Comparison of ENCODE assay signal across 22 cellular contexts in the genomic region with DNA sequence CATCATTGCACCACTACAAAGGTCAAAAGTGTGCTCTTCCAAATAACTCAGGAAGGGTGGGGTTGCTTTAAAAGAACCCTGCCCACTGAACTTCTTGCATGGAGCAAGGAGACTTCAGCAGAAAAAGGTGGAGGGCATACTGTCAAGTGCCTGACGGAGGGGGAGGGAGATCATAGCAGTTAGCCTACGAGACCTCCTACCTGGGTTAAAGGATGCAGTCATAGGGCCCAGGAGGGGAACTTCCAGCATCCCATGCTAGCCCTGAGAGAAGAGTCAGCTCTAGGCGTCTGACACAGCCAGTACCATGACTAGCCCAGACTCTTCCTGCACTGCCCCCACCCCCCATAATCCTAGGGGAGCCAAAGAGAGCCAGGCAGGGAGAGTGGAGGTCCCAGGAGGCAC. TPM values are rescaled to one million over a fixed set of nuclear protein-coding genes. Genes with fewer than 3 reads are reported as not detected.
A peak's percentile ranks its signal among the peaks of the same experiment; 100 is the strongest.
DNase-seq lines count a peak whose midpoint lies in the region; TF ChIP-seq lines count a peak whose summit lies in the region.
"Had no signal": no experiment of that assay in that cellular context is flagged by ENCODE, and none has a peak within 500 bp of the region (broad histone marks: within the 10 kb centered on the region; RNA-seq: fewer than 3 reads in every experiment).

No MANE protein-coding gene starts in this region.

- H3K4me1 Mint-ChIP-seq in progenitor cell of endocrine pancreas (ENCODE audit: low read depth) = no peaks in the 10 kb centered on the region
- H3K4me1 Mint-ChIP-seq: memory B cell, naive B cell had no signal

- no peaks in the 10 kb centered on the region for H3K36me3 ChIP-seq in mammary epithelial cell (ENCODE audit: insufficient read depth, low read length)
- H3K36me3 ChIP-seq: esophagus squamous epithelium, thoracic aorta, vagina had no signal

- peaks cover 9% of the 10 kb centered on the region for H3K27me3 Mint-ChIP-seq in progenitor cell of endocrine pancreas

- no peak overlapping the region for H3K27ac Mint-ChIP-seq in progenitor cell of endocrine pancreas
- H3K27ac Mint-ChIP-seq: memory B cell, naive B cell had no signal

- TSS peak; percentile 55 for BruUV-seq in mammary epithelial cell (replicated peaks; lab: Mats Ljungman, UMichigan)

- peaks cover 19% of the 10 kb centered on the region for H3K9me3 Mint-ChIP-seq in progenitor cell of endocrine pancreas (ENCODE audit: low read depth)

- H3K9me3 ChIP-seq in mammary epithelial cell (replicated peaks; ENCODE audit: insufficient read depth, low read length) = peaks cover 4% of the 10 kb centered on the region
- H3K9me3 ChIP-seq: thoracic aorta, vagina had no signal

- DNase-seq in ELR (ENCODE audit: low read depth) (peak; percentile 53), LHCN-M2 (ENCODE audit: low read depth) (peak; percentile 59), mammary epithelial cell (peak; percentile 76), islet precursor cell (peak; percentile 53), A172 (ENCODE audit: low spot score) (no peak), progenitor cell of endocrine pancreas (ENCODE audit: low spot score, unreplicated experiment) (no peak), NCI-H345 treated with DMSO at 0.1 percent for 48 hours (lab: John Stamatoyannopoulos, UW; ENCODE audit: unreplicated experiment) (no peak)
- no peak for DNase-seq in activated CD8-positive, alpha-beta memory T cell treated with anti-CD3 and anti-CD28 coated beads for 24 hours
- DNase-seq: activated naive CD4-positive, alpha-beta T cell treated with anti-CD3 and anti-CD28 coated beads, Interleukin-2, amount 50 U/mL, for 16 hours; aorta; cerebellar nuclear complex; esophagus squamous epithelium; left cardiac atrium; naive B cell; NCI-H1105 treated with DMSO at 0.1 percent for 48 hours; occipital lobe; stimulated activated CD4-positive, alpha-beta T cell treated with anti-CD3 and anti-CD28 coated beads, Interleukin-4, amount 100 ng/mL, for 24 hours; stimulated activated naive CD4-positive, alpha-beta T cell treated with Interleukin-2 at 50 U/mL for 16 hours had no signal

- CTCF ChIA-PET in mammary epithelial cell (lab: Charles Lee; ENCODE audit: low non-redundant PET) = no interaction called here

- WGBS in mammary epithelial cell (ENCODE audit: low coverage, missing lambda C conversion rate) = 90% methylated on average over 3 of the region's 3 CpGs

- H3K4me3 Mint-ChIP-seq in progenitor cell of endocrine pancreas (ENCODE audit: low read depth) = no peak overlapping the region
- H3K4me3 Mint-ChIP-seq: CD4-positive, CD25-positive, alpha-beta regulatory T cell; memory B cell; naive B cell had no signal

- H2AFZ ChIP-seq in mammary epithelial cell (ENCODE audit: low read depth, low read length) = peak overlapping the region; percentile 2

- peaks cover 58% of the 10 kb centered on the region for H3K4me1 ChIP-seq in mammary epithelial cell (ENCODE audit: insufficient read depth, low read length)

- H3K36me3 Mint-ChIP-seq in progenitor cell of endocrine pancreas (ENCODE audit: insufficient read depth) = peaks cover 1% of the 10 kb centered on the region
- H3K36me3 Mint-ChIP-seq: CD4-positive, CD25-positive, alpha-beta regulatory T cell; naive B cell had no signal

- H3K4me3 ChIP-seq in mammary epithelial cell (replicated peaks in 1 of 3; ENCODE audit: insufficient read depth in 1 of 3, low read depth in 2 of 3, low read length in 3 of 3) = no peak overlapping the region
- H3K4me3 ChIP-seq: esophagus squamous epithelium, thoracic aorta, vagina had no signal

- peak overlapping the region; percentile 32 for H3K9ac ChIP-seq in mammary epithelial cell (ENCODE audit: insufficient read depth, low read length)

- TF ChIP-seq CTCF in mammary epithelial cell (conservative IDR thresholded peaks at IDR 0.05 in 1 of 2, IDR thresholded peaks at IDR 0.05 in 1 of 2; ENCODE audit: extremely low read depth in 1 of 2, insufficient read depth in 1 of 2, low read depth in 1 of 2, low read length in 2 of 2) (no peak), progenitor cell of endocrine pancreas (IDR thresholded peaks at IDR 0.05; ENCODE audit: unreplicated experiment) (no peak)

- peak overlapping the region; percentile 28 for H3K4me2 ChIP-seq in mammary epithelial cell (ENCODE audit: insufficient read depth, low read depth, low read length)

- peak overlapping the region; percentile 86 for H3K27ac ChIP-seq in mammary epithelial cell (ENCODE audit: insufficient read depth, low read depth, low read length)
- H3K27ac ChIP-seq: esophagus squamous epithelium, vagina had no signal

- H3K79me2 ChIP-seq in mammary epithelial cell (ENCODE audit: insufficient read depth, low read length) = no peaks in the 10 kb centered on the region

- H3K27me3 ChIP-seq in mammary epithelial cell (ENCODE audit: insufficient read depth, low read length) = no peaks in the 10 kb centered on the region
- H3K27me3 ChIP-seq: esophagus squamous epithelium, vagina had no signal

- dilution Hi-C loops in mammary epithelial cell (cut with HindIII; ENCODE audit: low sequenced_read_pairs) = no loop called here

- intact Hi-C loops in mammary epithelial cell (cut with micrococcal nuclease) = no loop called here

- in situ Hi-C loops in mammary epithelial cell (cut with MboI; ENCODE audit: low sequenced_read_pairs in 2 of 2) = no loop called here

- no peaks in the 10 kb centered on the region for H4K20me1 ChIP-seq in mammary epithelial cell (ENCODE audit: insufficient read depth, low read length)

RNA-seq across cellular contexts. Expression of gene MSI2, which starts 45.3 kb away (rescaled TPM):
- 120 and 126 TPM in 2 replicates for total RNA-seq in LHCN-M2 (2014; rRNA removed)
- polyA plus RNA-seq in LHCN-M2 (2012) = 39.5 TPM
- total RNA-seq in mammary epithelial cell = 10 to 100 TPM; 56.5 to 57.0 TPM
- polyA plus RNA-seq in mammary epithelial cell = 21.9 TPM
- 109 TPM for polyA minus RNA-seq in mammary epithelial cell
- 39.4 and 47.9 TPM in 2 replicates for total RNA-seq in A172 (2014; rRNA removed; shearing (Covaris generic))
- 161 and 164 TPM in 2 replicates for total RNA-seq in progenitor cell of endocrine pancreas

Comparison
In these comparisons a context has a peak if more than half of its experiments do, and no peak if none do; other contexts are left out.
1. DNase-seq: peak in ELR (single experiment), LHCN-M2 (single experiment), mammary epithelial cell (single experiment) and islet precursor cell (single experiment); none in A172 (single experiment), activated CD8-positive, alpha-beta memory T cell treated with anti-CD3 and anti-CD28 coated beads for 24 hours (single experiment), progenitor cell of endocrine pancreas (single experiment) and NCI-H345 treated with DMSO at 0.1 percent for 48 hours (single experiment).